1 cellular context compared by ENCODE assay signal in the genomic region with DNA sequence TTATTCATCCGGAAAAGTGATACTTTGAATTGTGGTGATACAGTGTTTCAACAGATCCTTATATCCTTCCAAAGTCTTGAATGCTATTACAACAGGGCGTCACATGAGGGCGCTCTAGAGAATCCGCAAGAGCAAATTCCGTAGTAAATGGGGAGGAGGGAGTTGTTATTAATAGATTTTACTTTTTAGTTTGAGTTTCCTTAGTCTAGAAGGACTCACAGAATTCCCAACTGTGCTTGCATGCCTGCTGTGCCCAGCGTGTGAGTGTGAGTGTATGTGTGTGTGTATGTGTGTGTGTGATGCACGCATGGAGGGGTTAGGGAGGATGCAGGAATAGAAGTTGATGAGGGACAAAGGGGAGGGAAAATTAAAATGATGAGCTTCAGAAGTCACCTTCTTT.
TF ChIP-seq lines count a peak whose summit lies in the region.

No MANE protein-coding gene starts in this region.

TF ChIP-seq in GM12878, 131 proteins besides CTCF, POLR2A, EP300 and RAD21 (continued from another document):
- TF ChIP-seq CEBPZ (IDR thresholded peaks at IDR 0.05; ENCODE audit: low read depth, low read length) (no peak), SIX5 (IDR thresholded peaks at IDR 0.05; ENCODE audit: low read depth, low read length, severe bottlenecking) (no peak)
TF ChIP-seq in GM12878: peak in this region for 1.
